ENCODE assay signal across 22 cellular contexts in genomic region chr10:75220258-75220657, GRCh38. TPM values are rescaled to one million over a fixed set of nuclear protein-coding genes. Genes with fewer than 3 reads are reported as not detected.
DNase-seq lines count a peak whose midpoint lies in the region; ATAC-seq and TF ChIP-seq lines count a peak whose summit lies in the region.
"Had no signal": no experiment of that assay in that cellular context is flagged by ENCODE, and none has a peak within 500 bp of the region (broad histone marks: within the 10 kb centered on the region; RNA-seq: fewer than 3 reads in every experiment).

No MANE protein-coding gene starts in this region.

- H3K4me3 ChIP-seq in PC-9, result no peak overlapping the region
- H3K4me3 ChIP-seq: colonic mucosa, K562 had no signal

- no peaks in the 10 kb centered on the region for H3K9me3 Mint-ChIP-seq in activated naive CD4-positive, alpha-beta T cell treated with anti-CD3 and anti-CD28 coated beads, Interleukin-2, amount 50 U/mL, for 72 hours
- no peaks in the 10 kb centered on the region for H3K9me3 Mint-ChIP-seq in endothelial cell (ENCODE audit: unreplicated experiment)
- H3K9me3 Mint-ChIP-seq in stimulated activated memory B cell treated with anti-CD40 and anti-IgM and Interleukin-4, amounts not matched to agents 10 μg/mL and 1 μg/mL and 100 μg/mL, for 72 hours, result no peaks in the 10 kb centered on the region
- H3K9me3 Mint-ChIP-seq: activated CD4-positive, alpha-beta T cell treated with anti-CD3 and anti-CD28 coated beads, Interleukin-2, amount 10 ng/mL, durations not matched to agents 24 days and 14 days; brain had no signal

- H3K4me1 Mint-ChIP-seq in endothelial cell (ENCODE audit: unreplicated experiment), result peaks cover 28% of the 10 kb centered on the region
- peaks cover 46% of the 10 kb centered on the region for H3K4me1 Mint-ChIP-seq in stimulated activated memory B cell treated with anti-CD40 and anti-IgM and Interleukin-4, amounts not matched to agents 10 μg/mL and 1 μg/mL and 100 μg/mL, for 72 hours

- DNase-seq in activated naive CD4-positive, alpha-beta T cell treated with anti-CD3 and anti-CD28 coated beads, Interleukin-2, amount 50 U/mL, for 72 hours (ENCODE audit: low spot score in 2 of 2), result no peak
- no peak for DNase-seq in activated naive CD4-positive, alpha-beta T cell (lab: John Stamatoyannopoulos, UW)
- DNase-seq in PC-9 (no peak), endothelial cell (ENCODE audit: low spot score) (no peak), NCI-H2081 treated with DMSO at 0.1 percent for 48 hours (lab: John Stamatoyannopoulos, UW) (no peak), AG20443 (ENCODE audit: low spot score) (no peak)
- DNase-seq: activated CD4-positive, alpha-beta T cell treated with anti-CD3 and anti-CD28 coated beads, Interleukin-2, amount 10 ng/mL, durations not matched to agents 24 days and 14 days; activated CD8-positive, alpha-beta memory T cell treated with anti-CD3 and anti-CD28 coated beads, Interleukin-2, amount 50 U/mL, for 4 hours; activated naive CD4-positive, alpha-beta T cell treated with anti-CD3 and anti-CD28 coated beads, Interleukin-2, amount 50 U/mL, for 16 hours; C1 segment of cervical spinal cord; colonic mucosa; glutamatergic neuron; H7; mesenchymal stem cell; MM.1S; NCI-H1436; NCI-H510A; stimulated activated CD4-positive, alpha-beta T cell treated with anti-CD3 and anti-CD28 coated beads, Interleukin-4, amount 100 ng/mL, for 24 hours; T-helper 2 cell had no signal

- POLR2A ChIA-PET in PC-9 (lab: Charles Lee; ENCODE audit: unreplicated experiment), result no interaction called here

- H2AFZ ChIP-seq in PC-9, result no peak overlapping the region

- H3K9me2 ChIP-seq in PC-9 (ENCODE audit: insufficient read depth), result no peaks in the 10 kb centered on the region

- CTCF ChIA-PET in PC-9 (lab: Charles Lee), result no interaction called here

- peaks cover 59% of the 10 kb centered on the region for H3K36me3 ChIP-seq in PC-9 (ENCODE audit: low read depth)

- H3K27ac Mint-ChIP-seq in activated naive CD4-positive, alpha-beta T cell treated with anti-CD3 and anti-CD28 coated beads, Interleukin-2, amount 50 U/mL, for 72 hours, result peak overlapping the region; percentile 17 to 78
- H3K27ac Mint-ChIP-seq in endothelial cell (ENCODE audit: unreplicated experiment), result no peak overlapping the region
- peak overlapping the region; percentile 10 for H3K27ac Mint-ChIP-seq in stimulated activated memory B cell treated with anti-CD40 and anti-IgM and Interleukin-4, amounts not matched to agents 10 μg/mL and 1 μg/mL and 100 μg/mL, for 72 hours
- H3K27ac Mint-ChIP-seq: activated CD4-positive, alpha-beta T cell treated with anti-CD3 and anti-CD28 coated beads, Interleukin-2, amount 10 ng/mL, durations not matched to agents 24 days and 14 days; brain had no signal

- H3K4me1 ChIP-seq in PC-9 (replicated peaks; ENCODE audit: insufficient read depth), result peaks cover 48% of the 10 kb centered on the region

- H3K27me3 Mint-ChIP-seq in endothelial cell (ENCODE audit: unreplicated experiment), result no peaks in the 10 kb centered on the region
- H3K27me3 Mint-ChIP-seq in stimulated activated memory B cell treated with anti-CD40 and anti-IgM and Interleukin-4, amounts not matched to agents 10 μg/mL and 1 μg/mL and 100 μg/mL, for 72 hours, result no peaks in the 10 kb centered on the region
- H3K27me3 Mint-ChIP-seq: activated CD4-positive, alpha-beta T cell treated with anti-CD3 and anti-CD28 coated beads, Interleukin-2, amount 10 ng/mL, durations not matched to agents 24 days and 14 days; brain had no signal

- H3K4me2 ChIP-seq in PC-9, result no peak overlapping the region

- peaks cover 16 to 59% of the 10 kb centered on the region in 2 donors for H3K36me3 Mint-ChIP-seq in activated naive CD4-positive, alpha-beta T cell treated with anti-CD3 and anti-CD28 coated beads, Interleukin-2, amount 50 U/mL, for 72 hours
- peaks cover 40% of the 10 kb centered on the region for H3K36me3 Mint-ChIP-seq in endothelial cell (ENCODE audit: low read depth, unreplicated experiment)
- H3K36me3 Mint-ChIP-seq in stimulated activated memory B cell treated with anti-CD40 and anti-IgM and Interleukin-4, amounts not matched to agents 10 μg/mL and 1 μg/mL and 100 μg/mL, for 72 hours, result peaks cover 62% of the 10 kb centered on the region

- BruUV-seq in PC-9 (replicated peaks; lab: Mats Ljungman, UMichigan), result no TSS peak

- intact Hi-C loops in PC-9 (cut with micrococcal nuclease; ENCODE audit: unreplicated experiment), result no loop called here

- no peak for TF ChIP-seq CTCF in PC-9 (conservative IDR thresholded peaks at IDR 0.05)
- no peak for TF ChIP-seq CTCF in endothelial cell (IDR thresholded peaks at IDR 0.05; ENCODE audit: unreplicated experiment)

- peaks cover 38% of the 10 kb centered on the region for H4K20me1 ChIP-seq in PC-9 (ENCODE audit: insufficient read depth)

- no peaks in the 10 kb centered on the region for H3K9me3 ChIP-seq in PC-9 (ENCODE audit: insufficient read depth, low read depth)
- H3K9me3 ChIP-seq: colonic mucosa had no signal

- no peak for ATAC-seq in activated naive CD4-positive, alpha-beta T cell treated with anti-CD3 and anti-CD28 coated beads, Interleukin-2, amount 50 U/mL, for 72 hours
- no peak for ATAC-seq in stimulated activated memory B cell treated with anti-CD40 and anti-IgM and Interleukin-4, amounts not matched to agents 10 μg/mL and 1 μg/mL and 100 μg/mL, for 72 hours
- ATAC-seq: K562 had no signal

- peaks cover 86% of the 10 kb centered on the region for H3F3A ChIP-seq in PC-9 (ENCODE audit: insufficient read depth, low read depth)

- H3K27me3 ChIP-seq in PC-9 (ENCODE audit: insufficient read depth, low read depth), result no peaks in the 10 kb centered on the region
- H3K27me3 ChIP-seq: colonic mucosa had no signal

- peaks cover 92% of the 10 kb centered on the region for H3K79me2 ChIP-seq in PC-9 (ENCODE audit: low read depth)

- H3K27ac ChIP-seq in PC-9, result peak overlapping the region; percentile 35; the same call in 1 of the 2 replicates
- H3K27ac ChIP-seq: colonic mucosa had no signal

- H3K4me3 Mint-ChIP-seq in endothelial cell (ENCODE audit: unreplicated experiment), result peak overlapping the region; percentile 33
- no peak overlapping the region for H3K4me3 Mint-ChIP-seq in stimulated activated memory B cell treated with anti-CD40 and anti-IgM and Interleukin-4, amounts not matched to agents 10 μg/mL and 1 μg/mL and 100 μg/mL, for 72 hours
- H3K4me3 Mint-ChIP-seq: activated CD4-positive, alpha-beta T cell treated with anti-CD3 and anti-CD28 coated beads, Interleukin-2, amount 10 ng/mL, durations not matched to agents 24 days and 14 days; brain had no signal

RNA-seq across cellular contexts. Expression of gene VDAC2, which starts 9.7 kb away (rescaled TPM):
- total RNA-seq in activated naive CD4-positive, alpha-beta T cell treated with anti-CD3 and anti-CD28 coated beads, Interleukin-2, amount 50 U/mL, for 72 hours, result 100 to 1,000 TPM; 192 to 271 TPM
- 241 and 243 TPM in 2 replicates for total RNA-seq in PC-9 (2021)
- 178 TPM for total RNA-seq in endothelial cell (ENCODE audit: unreplicated experiment)

RNA-seq across cellular contexts. Expression of gene COMTD1, which starts 15.5 kb away (rescaled TPM):
- total RNA-seq in activated naive CD4-positive, alpha-beta T cell treated with anti-CD3 and anti-CD28 coated beads, Interleukin-2, amount 50 U/mL, for 72 hours, result 10 to 100 TPM; 34.7 to 40.1 TPM
- total RNA-seq in PC-9 (2021) (20.5 and 25.1 TPM in 2 replicates), endothelial cell (ENCODE audit: unreplicated experiment) (8.9 TPM)
